In genomic region chr22:24181088-24181995, GRCh38 we compare ENCODE assay signal across 9 cellular contexts. TPM values are rescaled to one million over a fixed set of nuclear protein-coding genes. Genes with fewer than 3 reads are reported as not detected.
DNase-seq lines count a peak whose midpoint lies in the region; ATAC-seq, FAIRE-seq and TF ChIP-seq lines count a peak whose summit lies in the region.
"Had no signal": no experiment of that assay in that cellular context is flagged by ENCODE, and none has a peak within 500 bp of the region (broad histone marks: within the 10 kb centered on the region; RNA-seq: fewer than 3 reads in every experiment).

Gene SUSD2 (plus strand): TSS chr22:24181487. CDS start chr22:24181520, 33 bp downstream.

- peaks cover 0 to 41% of the 10 kb centered on the region in 2 experiments; a peak in 2 of 5 replicates for H3K4me1 ChIP-seq in K562 (replicated peaks in 1 of 2; ENCODE audit: control insufficient read depth in 2 of 2, insufficient read depth in 2 of 2, low read length in 2 of 2)
- H3K4me1 ChIP-seq in kidney (ENCODE audit: control insufficient read depth in 1 of 2, insufficient read depth in 1 of 2, low read depth in 1 of 2, low read length in 2 of 2) = peaks cover 0 to 21% of the 10 kb centered on the region in 2 donors
- H3K4me1 ChIP-seq in thoracic aorta (ENCODE audit: control insufficient read depth in 1 of 2, low read depth in 2 of 2) = peaks cover 34 to 72% of the 10 kb centered on the region in 2 donors

- intact Hi-C loops in K562 (cut with micrococcal nuclease) = loop anchor here (10.0 kb wide), 2 partner anchors 227 to 343 kb away; no protein-coding TSS in a partner anchor
- intact Hi-C loops in kidney (cut with DNase I) = no loop called here

- no peak within 1 kb of the TSS for H3K4me3 ChIP-seq in K562
- peak within 1 kb of the TSS; percentile 29 to 69 for H3K4me3 ChIP-seq in kidney (ENCODE audit: low read length in 2 of 2)
- H3K4me3 ChIP-seq in thoracic aorta = peak within 1 kb of the TSS; percentile 48

- in situ Hi-C loops in K562 (cut with MboI) = no loop called here

- BruUV-seq in K562 (replicated peaks; lab: Mats Ljungman, UMichigan) = no TSS peak

- H3K36me3 ChIP-seq in K562 (ENCODE audit: control insufficient read depth, insufficient read depth, low read length) (peaks cover 7% of the 10 kb centered on the region; the same call in 1 of the 3 replicates), kidney (ENCODE audit: control insufficient read depth in 1 of 2, insufficient read depth in 2 of 2, low read length in 2 of 2) (peaks cover 0 to 8% of the 10 kb centered on the region in 2 donors), thoracic aorta (peaks cover 10% of the 10 kb centered on the region)

- H3K9me3 ChIP-seq in K562 (replicated peaks; ENCODE audit: control insufficient read depth, insufficient read depth, low read depth, low read length) = no peaks in the 10 kb centered on the region
- H3K9me3 ChIP-seq in kidney (ENCODE audit: control insufficient read depth in 1 of 2, low read length in 2 of 2) = no peaks in the 10 kb centered on the region
- no peaks in the 10 kb centered on the region for H3K9me3 ChIP-seq in thoracic aorta

- H3K4me2 ChIP-seq in K562 (ENCODE audit: insufficient read depth, low read length) = no peak within 1 kb of the TSS

- peak within 1 kb of the TSS in 1 of 2 experiments; percentile 78; a peak in 2 of 4 replicates for H3K9ac ChIP-seq in K562 (ENCODE audit: insufficient read depth in 1 of 2, low read depth in 2 of 2, low read length in 2 of 2)
- H3K9ac ChIP-seq in kidney (ENCODE audit: low read length in 2 of 2) = peak within 1 kb of the TSS in 1 of 2 donors; percentile 69

- H3K27me3 ChIP-seq in K562 (ENCODE audit: control insufficient read depth in 2 of 2, insufficient read depth in 2 of 2, low read length in 2 of 2) (peaks cover 2 to 14% of the 10 kb centered on the region in 2 experiments; a peak in 2 of 5 replicates), thoracic aorta (replicated peaks; ENCODE audit: insufficient read depth) (no peaks in the 10 kb centered on the region)

- no peak for TF ChIP-seq EP300 in K562 (IDR thresholded peaks at IDR 0.05; ENCODE audit: low read length)

- TF ChIP-seq POLR2A in K562 (conservative IDR thresholded peaks at IDR 0.05) = no peak

- peak; percentile 84 for ATAC-seq in K562
- no peak for ATAC-seq in thoracic aorta (ENCODE audit: insufficient number of reproducible peaks, low FRiP score, low read depth)

- FAIRE-seq in K562 (lab: Jason Lieb, UNC) = no peak
- no peak for FAIRE-seq in kidney (lab: Jason Lieb, UNC)

- TF ChIP-seq RAD21 in K562 (CRISPR knock-in tag; conservative IDR thresholded peaks at IDR 0.05 in 1 of 2, IDR thresholded peaks at IDR 0.05 in 1 of 2) = no peak

- H2AFZ ChIP-seq in K562 (ENCODE audit: low read depth, low read length) = no peak within 1 kb of the TSS

- H3K9me1 ChIP-seq in K562 (ENCODE audit: control insufficient read depth, insufficient read depth, low read length) = no peaks in the 10 kb centered on the region

- POLR2A ChIA-PET in K562 (lab: Yijun Ruan, JAX) = interaction anchor here (0.8 kb wide), 1 partner anchor 370 kb away, joined by 5 read pairs; no protein-coding TSS in a partner anchor

- H3K27ac ChIP-seq in K562 (ENCODE audit: extremely low read depth, low read depth, low read length) (no peak within 1 kb of the TSS), kidney (ENCODE audit: low read depth in 2 of 2, low read length in 2 of 2) (peak within 1 kb of the TSS in 1 of 2 donors; percentile 47), thoracic aorta (peak within 1 kb of the TSS; percentile 86 to 91)
- H3K27ac ChIP-seq: 22Rv1 had no signal

- CTCF ChIA-PET in K562 (lab: Yijun Ruan, JAX; ENCODE audit: low intra/inter-chr PET ratio) = no interaction called here

- WGBS in K562 (ENCODE audit: insufficient coverage, low coverage, missing lambda C conversion rate) = 35% methylated on average over 17 of the region's 35 CpGs

- TF ChIP-seq CTCF in K562 (IDR thresholded peaks at IDR 0.05 in 2 of 3, conservative IDR thresholded peaks at IDR 0.05 in 1 of 3; ENCODE audit: insufficient read depth in 2 of 3, low read depth in 1 of 3, low read length in 3 of 3) (no peak), kidney (IDR thresholded peaks at IDR 0.05; ENCODE audit: borderline replicate concordance, extremely low read depth, insufficient read depth) (no peak), thoracic aorta (IDR thresholded peaks at IDR 0.05) (no peak)

- no peaks in the 10 kb centered on the region for H3K79me2 ChIP-seq in K562 (ENCODE audit: control insufficient read depth, insufficient read depth, low read length)

- DNase-seq in DMS53 (lab: John Stamatoyannopoulos, UW) = peak; percentile 4
- no peak for DNase-seq in DMS53 treated with DMSO at 0.1 percent for 48 hours (lab: John Stamatoyannopoulos, UW; ENCODE audit: unreplicated experiment)
- DNase-seq in K562 (ENCODE audit: extremely low read depth in 1 of 4, low spot score in 3 of 4) = peak; percentile 34 to 58 (median 46)
- peak; percentile 82 for DNase-seq in kidney
- DNase-seq in thoracic aorta (ENCODE audit: low spot score) = no peak
- DNase-seq in activated CD4-positive, alpha-beta T cell treated with anti-CD3 and anti-CD28 coated beads, Interleukin-2, amount 50 U/mL, for 4 hours = no peak
- DNase-seq in NCI-H226 = no peak
- no peak for DNase-seq in AG08396 (ENCODE audit: low spot score)

- 0 out of 2 replicates have a peak, but pooled peaks cover 6% of the 10 kb centered on the region for H4K20me1 ChIP-seq in K562 (replicated peaks; ENCODE audit: control insufficient read depth, insufficient read depth, low read length)

TF ChIP-seq in K562, 482 proteins besides CTCF, POLR2A, EP300 and RAD21:
- TF ChIP-seq ZNF143 (CRISPR knock-in tag; IDR thresholded peaks at IDR 0.05) (no peak), STAT6 (CRISPR knock-in tag; IDR thresholded peaks at IDR 0.05) (no peak), VEZF1 (CRISPR knock-in tag; IDR thresholded peaks at IDR 0.05) (peak; percentile 21; the same call in 1 of the 2 replicates), TRIM24 (IDR thresholded peaks at IDR 0.05) (no peak), MAX (CRISPR knock-in tag; IDR thresholded peaks at IDR 0.05) (no peak), ZNF780A (CRISPR knock-in tag; IDR thresholded peaks at IDR 0.05) (no peak), KDM1A (IDR thresholded peaks at IDR 0.05) (no peak), TAF15 (IDR thresholded peaks at IDR 0.05; ENCODE audit: low read depth, low read length) (no peak), POLR2G (IDR thresholded peaks at IDR 0.05; ENCODE audit: low read depth, low read length) (peak; percentile 56)

RNA-seq across cellular contexts. Expression of gene SUSD2, which starts in this region (rescaled TPM):
- 0.30 and 0.79 TPM in 2 replicates for total RNA-seq in K562 (2011; cell fraction: chromatin; rRNA removed; ENCODE audit: low replicate concordance)
- 0.39 and 0.50 TPM in 2 replicates for total RNA-seq in K562 (2011; cell fraction: nucleolus; rRNA removed)
- total RNA-seq in K562 (2011; cell fraction: nucleoplasm; rRNA removed) = 0.22 and 0.31 TPM in 2 replicates
- not detected in 2 replicates for total RNA-seq in K562 (2014; rRNA removed)
- not detected in 2 replicates for total RNA-seq in K562 (2014; rRNA removed; fragmentation: Illumina TruSeq; extraction: Trizol)
- total RNA-seq in K562 (2015; rRNA removed; fragmentation: Illumina TruSeq; extraction: Trizol) = 0.07 and 0.08 TPM in 2 replicates
- total RNA-seq in K562 (2021) = 0.16 and 0.22 TPM in 2 replicates
- 0.03 TPM in 2 replicates for polyA plus RNA-seq in K562 (2011; rRNA removed)
- 0.01 and 0.15 TPM in 2 replicates for polyA plus RNA-seq in K562 (2011; cell fraction: cytosol; rRNA removed)
- 0.14 and 0.54 TPM in 2 replicates for polyA plus RNA-seq in K562 (2011; cell fraction: nucleus; rRNA removed)
- polyA plus RNA-seq in K562 (2012) = 0.08 and 0.10 TPM in 2 replicates
- 0.04 TPM in 1 of 2 replicates, not detected in the other for polyA plus RNA-seq in K562 (2014; fragmentation: Illumina TruSeq; extraction: Trizol)
- not detected for polyA plus RNA-seq in K562 (2014; fragmentation: Nextera tagmentation; extraction: Ambion mirVana)
- polyA plus RNA-seq in K562 (2014; rRNA removed) = 0.01 TPM in 1 of 2 replicates, not detected in the other
- not detected in 2 replicates for polyA minus RNA-seq in K562 (2011; rRNA and poly(A)+ RNA removed)
- polyA minus RNA-seq in K562 (2011; cell fraction: cytosol; rRNA and poly(A)+ RNA removed) = not detected in 2 replicates
- polyA minus RNA-seq in K562 (2011; cell fraction: nucleus; rRNA and poly(A)+ RNA removed) = 0.11 and 0.13 TPM in 2 replicates
- total RNA-seq in kidney = 14.8 TPM
- polyA plus RNA-seq in kidney (ENCODE audit: insufficient read depth, low read depth, low replicate concordance) = 25.2 TPM
- total RNA-seq in thoracic aorta = 10 to 100 TPM; 16.8 to 43.2 TPM

Comparison
In these comparisons a context has a peak if more than half of its experiments do, and no peak if none do; other contexts are left out.
1. RNA of gene SUSD2 (polyA plus RNA-seq): 25.2 TPM in kidney (single experiment); 0.01 to 0.54 TPM in K562; every median in the first group is over 10 times any median in the second.
2. DNase-seq: peak in DMS53 (single experiment) and kidney (single experiment); none in DMS53 treated with DMSO at 0.1 percent for 48 hours (single experiment), thoracic aorta (single experiment), activated CD4-positive, alpha-beta T cell treated with anti-CD3 and anti-CD28 coated beads, Interleukin-2, amount 50 U/mL, for 4 hours (0 of 2), NCI-H226 (single experiment) and AG08396 (single experiment).
3. Peak in DNase-seq and ATAC-seq in K562; RNA of the gene not detected or under 1 TPM.